Comparison of ENCODE assay signal across 8 cellular contexts in genomic region chr7:4479367-4480039, GRCh38.
DNase-seq lines count a peak whose midpoint lies in the region; ATAC-seq and TF ChIP-seq lines count a peak whose summit lies in the region.

No MANE protein-coding gene starts in this region.

- H3K4me3 ChIP-seq in H7 (ENCODE audit: insufficient read depth, low read depth, low read length): no peak overlapping the region
- no peak overlapping the region for H3K4me3 ChIP-seq in tibial artery
- H3K4me3 ChIP-seq in vagina: no peak overlapping the region

- no peaks in the 10 kb centered on the region for H3K27me3 ChIP-seq in H7 (ENCODE audit: control insufficient read depth, insufficient read depth, low read length)
- no peaks in the 10 kb centered on the region for H3K27me3 ChIP-seq in tibial artery
- no peaks in the 10 kb centered on the region for H3K27me3 ChIP-seq in vagina

- no peak for TF ChIP-seq POLR2A in vagina (IDR thresholded peaks at IDR 0.05)

- H3K27ac ChIP-seq in tibial artery (no peak overlapping the region), vagina (no peak overlapping the region)

- H3K36me3 ChIP-seq in H7 (replicated peaks; ENCODE audit: control insufficient read depth, insufficient read depth, low read length) (no peaks in the 10 kb centered on the region), tibial artery (no peaks in the 10 kb centered on the region), vagina (no peaks in the 10 kb centered on the region)

- DNase-seq in COLO829 (ENCODE audit: low spot score) (peak; percentile 78), H7 (peak; percentile 80), NCI-H446 treated with DMSO at 0.1 percent for 48 hours (lab: John Stamatoyannopoulos, UW) (peak; percentile 14), amniotic epithelial cell (ENCODE audit: low read depth) (peak; percentile 49), left kidney (ENCODE audit: low read depth, low spot score) (peak; percentile 70), tibial artery (no peak), vagina (ENCODE audit: extremely low spot score in 2 of 2) (no peak)

- ATAC-seq in GM21381 (IDR thresholded peaks at IDR 0.05; ENCODE audit: unreplicated experiment): no peak

- H3K4me1 ChIP-seq in tibial artery (no peaks in the 10 kb centered on the region), vagina (no peaks in the 10 kb centered on the region)

- H3K9me3 ChIP-seq in tibial artery: peaks cover 0 to 15% (median 0%) of the 10 kb centered on the region in 3 donors
- no peaks in the 10 kb centered on the region for H3K9me3 ChIP-seq in vagina

- TF ChIP-seq CTCF in tibial artery (IDR thresholded peaks at IDR 0.05): peak in 1 of 2 experiments; percentile 20
- peak in 1 of 3 experiments; percentile 7 for TF ChIP-seq CTCF in vagina (IDR thresholded peaks at IDR 0.05)

- intact Hi-C loops in tibial artery (cut with DNase I; ENCODE audit: low total_unique reads): no loop called here
- intact Hi-C loops in vagina (cut with DNase I): no loop called here

Comparison
In these comparisons a context has a peak if more than half of its experiments do, and no peak if none do; other contexts are left out.
1. DNase-seq: peak in COLO829 (single experiment), H7 (single experiment), NCI-H446 treated with DMSO at 0.1 percent for 48 hours (single experiment), amniotic epithelial cell (single experiment) and left kidney (single experiment); none in tibial artery (0 of 2) and vagina (0 of 2).